Comparison of ENCODE assay signal across 8 cellular contexts in genomic region chrX:132218100-132218807, GRCh38. TPM values are rescaled to one million over a fixed set of nuclear protein-coding genes. Genes with fewer than 3 reads are reported as not detected.
DNase-seq lines count a peak whose midpoint lies in the region; ATAC-seq and TF ChIP-seq lines count a peak whose summit lies in the region.

No MANE protein-coding gene starts in this region.

- H3K4me1 ChIP-seq in KMS-11 (ENCODE audit: low read depth, poor library complexity, severe bottlenecking), result peaks cover 34% of the 10 kb centered on the region

- peak overlapping the region; percentile 79 for H3K27ac ChIP-seq in KMS-11

- H3K27me3 ChIP-seq in KMS-11 (ENCODE audit: insufficient read depth, low read depth), result no peaks in the 10 kb centered on the region

- H3K36me3 Mint-ChIP-seq in activated T-helper 1 cell treated with anti-CD3 and anti-CD28 coated beads, Interleukin-12 subunit alpha, Interleukin-12 subunit beta, Interleukin-2, Interleukin-4 antibody, amounts not matched to agents 30 ng/mL and 10 ng/mL and 1 ng/mL, durations not matched to agents 14 hours and 24 hours and 36 hours (ENCODE audit: low read depth), result peaks cover 13% of the 10 kb centered on the region
- peaks cover 14% of the 10 kb centered on the region for H3K36me3 Mint-ChIP-seq in nephron (ENCODE audit: low read depth)

- peaks cover 23% of the 10 kb centered on the region for H3K79me2 ChIP-seq in KMS-11 (ENCODE audit: insufficient read depth, low read depth)

- H3K4me1 Mint-ChIP-seq in activated T-helper 1 cell treated with anti-CD3 and anti-CD28 coated beads, Interleukin-12 subunit alpha, Interleukin-12 subunit beta, Interleukin-2, Interleukin-4 antibody, amounts not matched to agents 30 ng/mL and 10 ng/mL and 1 ng/mL, durations not matched to agents 14 hours and 24 hours and 36 hours (ENCODE audit: low read depth), result peaks cover 30% of the 10 kb centered on the region
- H3K4me1 Mint-ChIP-seq in nephron, result peaks cover 44% of the 10 kb centered on the region

- ATAC-seq in GM21786 (IDR thresholded peaks at IDR 0.05; ENCODE audit: unreplicated experiment), result peak; percentile 42
- peak; percentile 74 for ATAC-seq in stimulated activated naive CD8-positive, alpha-beta T cell treated with anti-CD3 and anti-CD28 coated beads, Interleukin-15, Interleukin-2, amounts not matched to agents 100 U/mL and 50 U/mL, for 24 hours

- DNase-seq in DMS79 treated with DMSO at 0.1 percent for 48 hours (lab: John Stamatoyannopoulos, UW) (peak; percentile 35), RKO (ENCODE audit: low spot score) (peak; percentile 84), fibroblast of pulmonary artery (ENCODE audit: low read depth) (peak; percentile 86)
- peak; percentile 80 for DNase-seq in activated T-helper 1 cell treated with anti-CD3 and anti-CD28 coated beads, Interleukin-12 subunit alpha, Interleukin-12 subunit beta, Interleukin-2, Interleukin-4 antibody, amounts not matched to agents 30 ng/mL and 10 ng/mL and 1 ng/mL, durations not matched to agents 14 hours and 24 hours and 36 hours (ENCODE audit: low spot score)
- DNase-seq in stimulated activated naive CD8-positive, alpha-beta T cell treated with anti-CD3 and anti-CD28 coated beads, Interleukin-15, Interleukin-2, amounts not matched to agents 100 U/mL and 50 U/mL, for 24 hours, result peak; percentile 81

- peak overlapping the region; percentile 95 for H3K27ac Mint-ChIP-seq in activated T-helper 1 cell treated with anti-CD3 and anti-CD28 coated beads, Interleukin-12 subunit alpha, Interleukin-12 subunit beta, Interleukin-2, Interleukin-4 antibody, amounts not matched to agents 30 ng/mL and 10 ng/mL and 1 ng/mL, durations not matched to agents 14 hours and 24 hours and 36 hours
- peak overlapping the region; percentile 96 to 99 (median 96) for H3K27ac Mint-ChIP-seq in nephron

- H3K36me3 ChIP-seq in KMS-11 (ENCODE audit: insufficient read depth), result no peaks in the 10 kb centered on the region

- intact Hi-C loops in activated T-helper 1 cell treated with anti-CD3 and anti-CD28 coated beads, Interleukin-12 subunit alpha, Interleukin-12 subunit beta, Interleukin-2, Interleukin-4 antibody, amounts not matched to agents 30 ng/mL and 10 ng/mL and 1 ng/mL, durations not matched to agents 14 hours and 24 hours and 36 hours (cut with micrococcal nuclease), result loop anchor here (2.0 to 5.0 kb wide), 4 partner anchors 271 to 1316 kb away; partner anchors contain the start of genes ENOX2 and MBNL3

- H3K27me3 Mint-ChIP-seq in activated T-helper 1 cell treated with anti-CD3 and anti-CD28 coated beads, Interleukin-12 subunit alpha, Interleukin-12 subunit beta, Interleukin-2, Interleukin-4 antibody, amounts not matched to agents 30 ng/mL and 10 ng/mL and 1 ng/mL, durations not matched to agents 14 hours and 24 hours and 36 hours (ENCODE audit: insufficient read depth), result no peaks in the 10 kb centered on the region
- H3K27me3 Mint-ChIP-seq in nephron (ENCODE audit: low read depth), result no peaks in the 10 kb centered on the region

- no peaks in the 10 kb centered on the region for H3K9me3 Mint-ChIP-seq in activated T-helper 1 cell treated with anti-CD3 and anti-CD28 coated beads, Interleukin-12 subunit alpha, Interleukin-12 subunit beta, Interleukin-2, Interleukin-4 antibody, amounts not matched to agents 30 ng/mL and 10 ng/mL and 1 ng/mL, durations not matched to agents 14 hours and 24 hours and 36 hours
- no peaks in the 10 kb centered on the region for H3K9me3 Mint-ChIP-seq in nephron

- H4K20me1 ChIP-seq in KMS-11 (ENCODE audit: insufficient read depth), result no peaks in the 10 kb centered on the region; the same call in 1 of the 2 replicates

- TF ChIP-seq CTCF in KMS-11 (conservative IDR thresholded peaks at IDR 0.05; ENCODE audit: low read depth, low read length) (no peak), fibroblast of pulmonary artery (IDR thresholded peaks at IDR 0.05; ENCODE audit: low read length, missing control alignments) (no peak), nephron (IDR thresholded peaks at IDR 0.05; ENCODE audit: unreplicated experiment in 3 of 3) (no peak)

- H2AFZ ChIP-seq in KMS-11 (ENCODE audit: low read depth), result peak overlapping the region; percentile 64

- H3K4me3 Mint-ChIP-seq in activated T-helper 1 cell treated with anti-CD3 and anti-CD28 coated beads, Interleukin-12 subunit alpha, Interleukin-12 subunit beta, Interleukin-2, Interleukin-4 antibody, amounts not matched to agents 30 ng/mL and 10 ng/mL and 1 ng/mL, durations not matched to agents 14 hours and 24 hours and 36 hours, result peak overlapping the region; percentile 91
- peak overlapping the region; percentile 92 to 99 (median 96) for H3K4me3 Mint-ChIP-seq in nephron

- peak overlapping the region; percentile 95 for H3K4me2 ChIP-seq in KMS-11

- H3K9ac ChIP-seq in KMS-11, result peak overlapping the region; percentile 76

- H3K4me3 ChIP-seq in KMS-11 (IDR thresholded peaks at IDR 0.05; ENCODE audit: insufficient read depth, low read depth, low read length) (no peak overlapping the region), fibroblast of pulmonary artery (replicated peaks; ENCODE audit: low read depth, low read length) (peak overlapping the region; percentile 72)

RNA-seq across cellular contexts. Expression of gene RAP2C, which starts 1.0 kb away (rescaled TPM):
- total RNA-seq in activated T-helper 1 cell treated with anti-CD3 and anti-CD28 coated beads, Interleukin-12 subunit alpha, Interleukin-12 subunit beta, Interleukin-2, Interleukin-4 antibody, amounts not matched to agents 30 ng/mL and 10 ng/mL and 1 ng/mL, durations not matched to agents 14 hours and 24 hours and 36 hours, result 33.8 and 37.6 TPM in 2 replicates

Comparison
In these comparisons a context has a peak if more than half of its experiments do, and no peak if none do; other contexts are left out.
1. DNase-seq: peak in every context shown above with its lines; median percentile 86 in fibroblast of pulmonary artery; 84 in RKO; 81 in stimulated activated naive CD8-positive, alpha-beta T cell treated with anti-CD3 and anti-CD28 coated beads, Interleukin-15, Interleukin-2, amounts not matched to agents 100 U/mL and 50 U/mL, for 24 hours; 80 in activated T-helper 1 cell treated with anti-CD3 and anti-CD28 coated beads, Interleukin-12 subunit alpha, Interleukin-12 subunit beta, Interleukin-2, Interleukin-4 antibody, amounts not matched to agents 30 ng/mL and 10 ng/mL and 1 ng/mL, durations not matched to agents 14 hours and 24 hours and 36 hours; 35 in DMS79 treated with DMSO at 0.1 percent for 48 hours.